In genomic region chr12:100243137-100243536, GRCh38 we compare ENCODE assay signal across 8 cellular contexts.
"Had no signal": no experiment of that assay in that cellular context is flagged by ENCODE, and none has a peak within 500 bp of the region (broad histone marks: within the 10 kb centered on the region; RNA-seq: fewer than 3 reads in every experiment).

No MANE protein-coding gene starts in this region.

- ATAC-seq: GM12878 had no signal

- FAIRE-seq: G401.6, GM12878, GM12891, GM12892, GM18507, GM19239 had no signal

- DNase-seq: GDM1, GF-D8 had no signal

- H3K4me3 ChIP-seq: GM12878 had no signal
